Comparison of ENCODE assay signal across 13 cellular contexts in the genomic region with DNA sequence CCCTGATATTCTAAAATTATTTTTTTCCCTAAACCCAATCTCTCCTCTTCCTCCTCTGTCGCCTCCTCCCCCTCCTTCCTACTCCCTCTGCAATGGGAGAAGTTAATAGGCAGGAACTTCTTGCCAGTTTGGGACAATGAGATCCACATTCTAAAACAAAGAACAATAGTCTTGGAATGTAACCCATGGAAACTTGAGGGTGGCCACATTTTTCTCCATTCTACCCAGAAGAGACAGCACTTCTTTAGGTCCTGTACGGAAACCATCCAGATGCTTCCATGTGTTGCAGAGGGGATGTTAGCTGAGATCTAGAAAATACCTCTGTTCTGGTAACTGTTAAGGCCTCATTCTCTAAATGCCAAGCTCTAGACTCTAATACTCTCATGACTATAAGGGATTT. TPM values are rescaled to one million over a fixed set of nuclear protein-coding genes. Genes with fewer than 3 reads are reported as not detected.
DNase-seq lines count a peak whose midpoint lies in the region; ATAC-seq and TF ChIP-seq lines count a peak whose summit lies in the region.
"Had no signal": no experiment of that assay in that cellular context is flagged by ENCODE, and none has a peak within 500 bp of the region (broad histone marks: within the 10 kb centered on the region; RNA-seq: fewer than 3 reads in every experiment).

No MANE protein-coding gene starts in this region.

- H3K79me2 ChIP-seq in ACC112 (ENCODE audit: control insufficient read depth, insufficient read depth, low read length, unreplicated experiment): peaks cover 80% of the 10 kb centered on the region

- H3K36me3 ChIP-seq in ACC112 (ENCODE audit: insufficient read depth, low read length) (peaks cover 52% of the 10 kb centered on the region), ovary (no peaks in the 10 kb centered on the region)

- H3K9me3 ChIP-seq in ovary: no peaks in the 10 kb centered on the region

- H3K27ac ChIP-seq in ACC112 (ENCODE audit: low read depth, low read length) (peak overlapping the region; percentile 85), ovary (peak overlapping the region; percentile 18 to 67)

- no peak for TF ChIP-seq POLR2A in ovary (IDR thresholded peaks at IDR 0.05)

- intact Hi-C loops in ovary (cut with DNase I): no loop called here

- H3K4me1 ChIP-seq in ACC112 (ENCODE audit: control insufficient read depth, insufficient read depth, low read length, unreplicated experiment) (peaks cover 100% of the 10 kb centered on the region), ovary (ENCODE audit: insufficient read depth) (peaks cover 58% of the 10 kb centered on the region)

- TF ChIP-seq CTCF in fibroblast of villous mesenchyme (IDR thresholded peaks at IDR 0.05; ENCODE audit: insufficient read depth, low read depth, low read length): no peak
- no peak for TF ChIP-seq CTCF in ovary (IDR thresholded peaks at IDR 0.05)

- peak overlapping the region; percentile 42 for H3K4me3 ChIP-seq in ACC112 (ENCODE audit: low read depth, low read length)
- no peak overlapping the region for H3K4me3 ChIP-seq in fibroblast of villous mesenchyme (ENCODE audit: low read depth, low read length)
- H3K4me3 ChIP-seq in ovary: no peak overlapping the region

- peak; percentile 5; the same call in 1 of the 3 replicates for ATAC-seq in SK-N-SH treated with all-trans-retinoic acid at 6 μM for 48 hours
- no peak for ATAC-seq in esophagus mucosa
- no peak for ATAC-seq in HG03469 (IDR thresholded peaks at IDR 0.05; ENCODE audit: unreplicated experiment)
- no peak for ATAC-seq in HG03457 (IDR thresholded peaks at IDR 0.05; ENCODE audit: unreplicated experiment)
- ATAC-seq: activated naive CD8-positive, alpha-beta T cell treated with anti-CD3 and anti-CD28 coated beads, Interleukin-2, amount 50 U/mL, for 24 hours; T-helper 17 cell had no signal

- H2AFZ ChIP-seq in ACC112 (ENCODE audit: low read length, unreplicated experiment): no peak overlapping the region

- DNase-seq in fibroblast of villous mesenchyme (ENCODE audit: low read depth): peak; percentile 15
- no peak for DNase-seq in ovary
- no peak for DNase-seq in NCI-H2107 treated with DMSO at 0.1 percent for 48 hours (lab: John Stamatoyannopoulos, UW; ENCODE audit: unreplicated experiment)
- DNase-seq: activated naive CD8-positive, alpha-beta T cell treated with anti-CD3 and anti-CD28 coated beads, Interleukin-2, amount 50 U/mL, for 24 hours; NCI-H774; stimulated activated CD4-positive, alpha-beta T cell treated with anti-CD3 and anti-CD28 coated beads, Interleukin-2, amount 100 ng/mL, for 48 hours; T-helper 17 cell had no signal

- H3K27me3 ChIP-seq in ACC112 (ENCODE audit: insufficient read depth, low read length) (no peaks in the 10 kb centered on the region), ovary (no peaks in the 10 kb centered on the region)

- 14 to 22% (median 15%) methylated on average over 2 of the region's 2 CpGs for WGBS in ovary, 3 donors

- no peak for TF ChIP-seq EP300 in ovary (IDR thresholded peaks at IDR 0.05)

TF ChIP-seq in SK-N-SH treated with all-trans-retinoic acid at 6 μM for 48 hours, 23 proteins besides CTCF, POLR2A, EP300 and RAD21:
- TF ChIP-seq SNAI2 (CRISPR knock-in tag; IDR thresholded peaks at IDR 0.05) (no peak), ZFP30 (CRISPR knock-in tag; IDR thresholded peaks at IDR 0.05) (no peak), ZNF70 (CRISPR knock-in tag; IDR thresholded peaks at IDR 0.05) (no peak), TCF4 (CRISPR knock-in tag; IDR thresholded peaks at IDR 0.05; ENCODE audit: borderline replicate concordance) (no peak), CREB5 (CRISPR knock-in tag; IDR thresholded peaks at IDR 0.05; ENCODE audit: low read depth) (no peak), OSR1 (CRISPR knock-in tag; IDR thresholded peaks at IDR 0.05) (no peak), ESRRG (CRISPR knock-in tag; IDR thresholded peaks at IDR 0.05) (no peak), ZNF8 (CRISPR knock-in tag; IDR thresholded peaks at IDR 0.05) (no peak), PATZ1 (CRISPR knock-in tag; IDR thresholded peaks at IDR 0.05; ENCODE audit: borderline replicate concordance) (no peak), BACH2 (CRISPR knock-in tag; IDR thresholded peaks at IDR 0.05; ENCODE audit: borderline replicate concordance) (no peak), ISL1 (CRISPR knock-in tag; IDR thresholded peaks at IDR 0.05) (no peak), CSRNP3 (CRISPR knock-in tag; IDR thresholded peaks at IDR 0.05) (no peak), ZC3H10 (CRISPR knock-in tag; IDR thresholded peaks at IDR 0.05) (no peak)

RNA-seq across cellular contexts. Expression of gene SPARC, which starts 10.0 kb away (rescaled TPM):
- 1,969 and 2,230 TPM in 2 replicates for total RNA-seq in fibroblast of villous mesenchyme
- total RNA-seq in ovary: 1,000 to 10,000 TPM in 1 of 7 donors, 100 to 1,000 TPM in 6; 220 to 1,059 (median 717) TPM
- polyA plus RNA-seq in ovary: 1,000 to 10,000 TPM in 1 of 2 donors, 100 to 1,000 TPM in 1; 924 to 2,564 TPM
- 76.4 TPM for total RNA-seq in esophagus mucosa
- total RNA-seq: B cell had no signal
